ENCODE assay signal across 29 cellular contexts in the genomic region with DNA sequence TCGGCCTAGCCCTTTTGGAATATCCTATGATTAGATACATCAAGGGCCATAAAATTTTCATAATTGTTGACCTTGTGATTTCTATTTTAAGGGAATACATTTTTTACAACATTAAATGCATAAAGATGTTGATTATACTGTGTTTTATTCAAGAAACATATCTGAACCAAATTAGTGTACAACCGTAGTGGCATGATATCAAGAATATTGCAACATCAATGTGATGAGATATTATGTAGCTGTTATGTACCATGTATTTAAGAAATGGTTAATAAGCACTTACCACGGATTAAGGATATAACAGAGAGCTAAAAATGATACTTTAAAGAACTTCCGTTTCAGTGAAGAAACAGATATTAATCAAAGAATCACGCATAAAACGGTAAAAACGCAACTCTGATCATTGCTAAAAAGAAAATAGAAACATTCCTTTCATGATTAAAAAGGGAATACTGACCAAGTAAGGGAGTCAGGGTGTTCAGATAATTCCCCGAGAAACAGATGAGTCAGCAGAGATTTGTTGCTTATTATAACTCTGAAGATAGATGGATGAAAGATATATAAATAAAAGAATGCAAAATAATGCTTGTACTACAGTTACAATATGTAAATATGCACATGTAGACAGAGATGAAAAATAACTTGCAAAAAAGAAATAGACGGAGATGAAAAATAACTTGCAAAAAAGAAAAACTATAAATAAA.
"Had no signal": no experiment of that assay in that cellular context is flagged by ENCODE, and none has a peak within 500 bp of the region (broad histone marks: within the 10 kb centered on the region; RNA-seq: fewer than 3 reads in every experiment).

No MANE protein-coding gene starts in this region.

- H3K9me3 ChIP-seq: SJCRH30 had no signal

- H3K4me1 ChIP-seq: SJCRH30 had no signal

- H3K27me3 ChIP-seq: brain microvascular endothelial cell, SJCRH30 had no signal

- H3K27ac Mint-ChIP-seq: activated CD4-positive, alpha-beta memory T cell treated with anti-CD3 and anti-CD28 coated beads, Interleukin-2, amount 10 ng/mL, durations not matched to agents 7 days and 5 days; activated CD8-positive, alpha-beta memory T cell treated with anti-CD3 and anti-CD28 coated beads, Interleukin-2, amount 10 ng/mL, durations not matched to agents 7 days and 5 days; activated naive CD8-positive, alpha-beta T cell treated with anti-CD3 and anti-CD28 coated beads for 36 hours; activated T-cell treated with anti-CD3 and anti-CD28 coated beads, Interleukin-2, amount 50 U/mL, for 72 hours; activated T-helper 17 cell treated with anti-CD3 and anti-CD28 coated beads, Interleukin-2, amount 50 U/mL, for 72 hours had no signal

- H3K27me3 Mint-ChIP-seq: activated naive CD8-positive, alpha-beta T cell treated with anti-CD3 and anti-CD28 coated beads for 36 hours had no signal

- H3K27ac ChIP-seq: brain microvascular endothelial cell, SJCRH30, SK-N-MC, WERI-Rb-1 had no signal

- H3K4me3 ChIP-seq: SJCRH30, SK-N-MC had no signal

- H3K36me3 Mint-ChIP-seq: activated CD8-positive, alpha-beta memory T cell treated with anti-CD3 and anti-CD28 coated beads, Interleukin-2, amount 10 ng/mL, durations not matched to agents 7 days and 5 days; activated naive CD8-positive, alpha-beta T cell treated with anti-CD3 and anti-CD28 coated beads for 36 hours had no signal

- H3K4me3 Mint-ChIP-seq: activated CD4-positive, alpha-beta memory T cell treated with anti-CD3 and anti-CD28 coated beads, Interleukin-2, amount 10 ng/mL, durations not matched to agents 7 days and 5 days; activated CD8-positive, alpha-beta memory T cell treated with anti-CD3 and anti-CD28 coated beads, Interleukin-2, amount 10 ng/mL, durations not matched to agents 7 days and 5 days; activated naive CD8-positive, alpha-beta T cell treated with anti-CD3 and anti-CD28 coated beads for 36 hours; activated T-cell treated with anti-CD3 and anti-CD28 coated beads, Interleukin-2, amount 50 U/mL, for 72 hours; activated T-helper 17 cell treated with anti-CD3 and anti-CD28 coated beads, Interleukin-2, amount 50 U/mL, for 72 hours had no signal

- H3K36me3 ChIP-seq: brain microvascular endothelial cell, SJCRH30, WERI-Rb-1 had no signal

- H3K9me3 Mint-ChIP-seq: activated CD4-positive, alpha-beta memory T cell treated with anti-CD3 and anti-CD28 coated beads, Interleukin-2, amount 10 ng/mL, durations not matched to agents 7 days and 5 days; activated naive CD8-positive, alpha-beta T cell treated with anti-CD3 and anti-CD28 coated beads for 36 hours; activated T-cell treated with anti-CD3 and anti-CD28 coated beads, Interleukin-2, amount 50 U/mL, for 72 hours; activated T-helper 17 cell treated with anti-CD3 and anti-CD28 coated beads, Interleukin-2, amount 50 U/mL, for 72 hours had no signal

- DNase-seq: activated CD4-positive, alpha-beta memory T cell treated with anti-CD3 and anti-CD28 coated beads, Interleukin-2, amount 10 ng/mL, durations not matched to agents 7 days and 5 days; activated CD4-positive, alpha-beta T cell treated with anti-CD3 and anti-CD28 coated beads for 1 hour; activated CD4-positive, alpha-beta T cell treated with anti-CD3 and anti-CD28 coated beads for 48 hours; activated CD4-positive, CD25-positive, alpha-beta regulatory T cell; activated CD8-positive, alpha-beta memory T cell treated with anti-CD3 and anti-CD28 coated beads for 24 hours; activated CD8-positive, alpha-beta memory T cell treated with anti-CD3 and anti-CD28 coated beads, Interleukin-2, amount 10 ng/mL, durations not matched to agents 7 days and 5 days; activated CD8-positive, alpha-beta memory T cell treated with anti-CD3 and anti-CD28 coated beads, Interleukin-2, amount 50 U/mL, for 48 hours; activated effector memory CD4-positive, alpha-beta T cell treated with anti-CD3 and anti-CD28 coated beads, Interleukin-2, amount 50 U/mL, for 16 hours; activated naive CD4-positive, alpha-beta T cell; activated naive CD4-positive, alpha-beta T cell treated with anti-CD3 and anti-CD28 coated beads, Interleukin-2, amount 50 U/mL, for 16 hours; activated naive CD8-positive, alpha-beta T cell treated with anti-CD3 and anti-CD28 coated beads for 36 hours; activated T-cell treated with anti-CD3 and anti-CD28 coated beads, Interleukin-2, amount 50 U/mL, for 72 hours; amniotic stem cell; aorta; brain microvascular endothelial cell; Karpas-422; NCI-H1105; NCI-H1436; NCI-H1694; NCI-H1930; NCI-H2081 treated with DMSO at 0.1 percent for 48 hours; NCI-H345; NCI-H524 treated with DMSO at 0.1 percent for 48 hours; SHP77; SJCRH30; T1000; WERI-Rb-1 had no signal

- H3K4me1 Mint-ChIP-seq: activated CD8-positive, alpha-beta memory T cell treated with anti-CD3 and anti-CD28 coated beads, Interleukin-2, amount 10 ng/mL, durations not matched to agents 7 days and 5 days; activated naive CD8-positive, alpha-beta T cell treated with anti-CD3 and anti-CD28 coated beads for 36 hours; activated T-helper 17 cell treated with anti-CD3 and anti-CD28 coated beads, Interleukin-2, amount 50 U/mL, for 72 hours had no signal
